ENCODE assay signal across 14 cellular contexts in the genomic region with DNA sequence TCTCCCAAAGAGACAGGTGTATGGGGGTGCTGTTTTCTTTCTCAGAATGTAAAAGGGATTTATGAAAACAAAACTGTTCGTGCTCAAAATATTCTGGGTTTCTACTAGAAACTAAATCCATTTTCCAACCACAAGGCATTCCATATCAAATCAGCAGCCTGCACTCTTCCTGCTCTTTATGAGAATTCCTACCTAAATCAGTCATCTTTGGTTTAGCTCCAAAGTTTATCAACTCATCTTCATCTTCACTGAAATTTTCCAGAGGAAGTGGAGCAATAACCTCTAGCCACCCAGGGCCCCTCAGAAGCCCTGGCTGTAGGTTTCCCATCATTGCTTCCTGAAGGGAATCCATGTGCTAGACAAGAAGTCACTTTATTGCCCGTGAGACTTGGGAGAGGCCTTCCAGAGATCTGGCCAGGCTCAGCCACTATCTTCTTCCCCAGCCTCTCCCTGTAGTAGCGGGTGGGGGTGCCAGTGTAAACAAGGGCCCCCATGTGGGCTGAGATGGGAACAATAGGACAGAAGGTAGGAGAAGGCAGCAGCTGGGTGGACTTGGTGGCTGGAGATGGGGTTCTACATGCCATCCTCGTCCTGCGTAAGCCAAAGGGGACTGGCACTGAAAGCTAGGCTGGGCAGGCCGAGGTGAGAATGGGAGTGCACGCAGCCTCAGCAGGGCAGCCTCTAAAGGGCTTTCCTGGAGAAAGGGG. TPM values are rescaled to one million over a fixed set of nuclear protein-coding genes. Genes with fewer than 3 reads are reported as not detected.
A peak's percentile ranks its signal among the peaks of the same experiment; 100 is the strongest.
DNase-seq lines count a peak whose midpoint lies in the region; ATAC-seq and TF ChIP-seq lines count a peak whose summit lies in the region.
"Had no signal": no experiment of that assay in that cellular context is flagged by ENCODE, and none has a peak within 500 bp of the region (broad histone marks: within the 10 kb centered on the region; RNA-seq: fewer than 3 reads in every experiment).

No MANE protein-coding gene starts in this region.

- peak overlapping the region; percentile 49 for H3K27ac ChIP-seq in urinary bladder (ENCODE audit: low read depth)

- H3K4me3 ChIP-seq in urinary bladder (ENCODE audit: low read depth, low read length): no peak overlapping the region
- H3K4me3 ChIP-seq: Peyer's patch, thyroid gland had no signal

- no peak overlapping the region for H3K4me3 Mint-ChIP-seq in activated naive CD4-positive, alpha-beta T cell treated with anti-CD3 and anti-CD28 coated beads, Interleukin-2, amount 50 U/mL, for 24 hours
- H3K4me3 Mint-ChIP-seq: effector memory CD8-positive, alpha-beta T cell had no signal

- DNase-seq in activated naive CD4-positive, alpha-beta T cell treated with anti-CD3 and anti-CD28 coated beads, Interleukin-2, amount 50 U/mL, for 16 hours: no peak
- DNase-seq in glomerular visceral epithelial cell (ENCODE audit: extremely low spot score) (peak; percentile 57), HuH-7.5 (ENCODE audit: low spot score) (no peak), SHP77 treated with DMSO at 0.1 percent for 48 hours (lab: John Stamatoyannopoulos, UW) (no peak)
- DNase-seq in central memory CD4-positive, alpha-beta T cell: no peak
- DNase-seq: amygdala; effector memory CD8-positive, alpha-beta T cell; Karpas-422; NCI-H2227 treated with DMSO at 0.1 percent for 48 hours; Peyer's patch; thyroid gland had no signal

- H3K4me1 ChIP-seq in urinary bladder (ENCODE audit: insufficient read depth): no peaks in the 10 kb centered on the region
- H3K4me1 ChIP-seq: Peyer's patch had no signal

- H3K9me3 Mint-ChIP-seq in activated naive CD4-positive, alpha-beta T cell treated with anti-CD3 and anti-CD28 coated beads, Interleukin-2, amount 50 U/mL, for 24 hours: no peaks in the 10 kb centered on the region
- H3K9me3 Mint-ChIP-seq: effector memory CD8-positive, alpha-beta T cell had no signal

- H3K36me3 Mint-ChIP-seq in activated naive CD4-positive, alpha-beta T cell treated with anti-CD3 and anti-CD28 coated beads, Interleukin-2, amount 50 U/mL, for 24 hours: no peaks in the 10 kb centered on the region

- no peaks in the 10 kb centered on the region for H3K27me3 Mint-ChIP-seq in activated naive CD4-positive, alpha-beta T cell treated with anti-CD3 and anti-CD28 coated beads, Interleukin-2, amount 50 U/mL, for 24 hours
- H3K27me3 Mint-ChIP-seq: effector memory CD8-positive, alpha-beta T cell had no signal

- no peaks in the 10 kb centered on the region for H3K36me3 ChIP-seq in urinary bladder (ENCODE audit: insufficient read depth)
- H3K36me3 ChIP-seq: thyroid gland had no signal

- peak overlapping the region; percentile 31 for H3K27ac Mint-ChIP-seq in activated naive CD4-positive, alpha-beta T cell treated with anti-CD3 and anti-CD28 coated beads, Interleukin-2, amount 50 U/mL, for 24 hours

- peaks cover 75% of the 10 kb centered on the region for H3K4me1 Mint-ChIP-seq in activated naive CD4-positive, alpha-beta T cell treated with anti-CD3 and anti-CD28 coated beads, Interleukin-2, amount 50 U/mL, for 24 hours

- 64% methylated on average over 7 of the region's 7 CpGs for WGBS in urinary bladder

- peak; percentile 39 for ATAC-seq in SK-N-SH treated with all-trans-retinoic acid at 6 μM for 48 hours
- ATAC-seq: effector memory CD8-positive, alpha-beta T cell had no signal

TF ChIP-seq in SK-N-SH treated with all-trans-retinoic acid at 6 μM for 48 hours, 23 proteins besides CTCF, POLR2A, EP300 and RAD21:
- TF ChIP-seq ISL1 (CRISPR knock-in tag; IDR thresholded peaks at IDR 0.05) (0 out of 2 replicates have a peak, but pooled peaks have one; percentile 18), OSR1 (CRISPR knock-in tag; IDR thresholded peaks at IDR 0.05) (no peak)

RNA-seq across cellular contexts. Expression of a gene that starts 22.0 kb away (rescaled TPM):
- total RNA-seq in urinary bladder: 1.5 TPM
- polyA plus RNA-seq in urinary bladder: 5.3 TPM

RNA-seq across cellular contexts. Expression of a gene that starts 53.7 kb away (rescaled TPM):
- total RNA-seq in urinary bladder: 0.21 TPM
- not detected for polyA plus RNA-seq in urinary bladder
